ENCODE assay signal across 9 cellular contexts in the genomic region with DNA sequence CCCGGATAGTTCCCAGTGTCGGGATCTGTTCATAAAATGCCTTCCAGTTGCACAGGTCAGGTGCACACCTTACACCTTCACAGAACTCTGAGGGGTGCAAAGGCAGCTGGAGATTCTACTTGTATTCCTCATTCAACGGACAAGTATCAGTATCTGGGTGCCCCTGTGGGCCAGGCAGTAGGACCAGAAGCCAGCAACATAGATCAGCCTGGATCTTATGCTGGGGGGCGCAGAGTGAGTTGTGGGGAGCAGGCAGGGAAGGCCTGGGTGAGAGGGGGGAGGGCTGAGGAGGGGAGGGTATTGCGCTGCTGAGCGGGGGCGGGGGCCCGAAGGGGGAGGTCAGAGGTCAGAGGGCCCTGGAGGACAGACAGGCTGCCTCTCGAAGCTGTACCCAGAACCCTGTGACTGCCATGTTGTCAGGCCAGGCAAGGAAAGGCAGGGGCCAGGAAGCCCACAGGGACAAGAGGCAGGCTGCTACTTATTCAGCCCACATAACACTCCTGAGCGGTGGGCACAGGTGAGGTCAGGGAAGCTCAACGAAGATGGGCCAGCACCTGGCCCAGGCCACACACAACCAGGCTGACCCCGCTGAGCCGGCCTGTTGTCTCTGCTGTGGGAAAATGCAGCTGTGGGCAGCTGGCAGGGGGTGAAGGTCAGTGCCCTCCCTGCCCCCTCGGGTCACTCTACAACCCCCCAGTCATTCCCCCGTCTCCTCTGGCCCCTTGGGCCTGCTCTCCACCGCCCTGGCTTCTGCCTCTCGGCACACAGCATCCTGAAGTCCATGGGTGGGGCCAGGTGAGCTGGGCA. TPM values are rescaled to one million over a fixed set of nuclear protein-coding genes. Genes with fewer than 3 reads are reported as not detected.
DNase-seq lines count a peak whose midpoint lies in the region; ATAC-seq and TF ChIP-seq lines count a peak whose summit lies in the region.
"Had no signal": no experiment of that assay in that cellular context is flagged by ENCODE, and none has a peak within 500 bp of the region (broad histone marks: within the 10 kb centered on the region; RNA-seq: fewer than 3 reads in every experiment).

No MANE protein-coding gene starts in this region.

- H3K18ac ChIP-seq in mesendoderm (ENCODE audit: low read length), result no peak overlapping the region

- DNase-seq in stimulated activated naive CD8-positive, alpha-beta T cell treated with anti-CD3 and anti-CD28 coated beads, Interleukin-15, Interleukin-2, amounts not matched to agents 100 U/mL and 50 U/mL, for 24 hours, result no peak
- no peak for DNase-seq in activated T-helper 1 cell treated with anti-CD3 and anti-CD28 coated beads, Interleukin-12 subunit alpha, Interleukin-12 subunit beta, Interleukin-2, Interleukin-4 antibody, amounts not matched to agents 30 ng/mL and 10 ng/mL and 1 ng/mL, durations not matched to agents 14 hours and 24 hours and 36 hours (ENCODE audit: low spot score)
- no peak for DNase-seq in mesendoderm
- DNase-seq in vagina (ENCODE audit: extremely low spot score in 2 of 2), result no peak
- no peak for DNase-seq in AG20443 (ENCODE audit: low spot score)
- no peak for DNase-seq in foreskin melanocyte
- DNase-seq: DMS79 treated with DMSO at 0.1 percent for 48 hours had no signal

- H4K5ac ChIP-seq in mesendoderm (ENCODE audit: low read length), result no peak overlapping the region

- H2BK15ac ChIP-seq in mesendoderm (replicated peaks; ENCODE audit: low read depth), result no peak overlapping the region

- H2BK120ac ChIP-seq in mesendoderm (ENCODE audit: low read depth, low read length), result no peak overlapping the region

- H3K4me1 Mint-ChIP-seq in stimulated activated naive CD8-positive, alpha-beta T cell treated with anti-CD3 and anti-CD28 coated beads, Interleukin-15, Interleukin-2, amounts not matched to agents 100 ng/mL and 50 ng/mL, for 24 hours (ENCODE audit: low read depth), result peaks cover 45% of the 10 kb centered on the region
- peaks cover 24% of the 10 kb centered on the region for H3K4me1 Mint-ChIP-seq in activated T-helper 1 cell treated with anti-CD3 and anti-CD28 coated beads, Interleukin-12 subunit alpha, Interleukin-12 subunit beta, Interleukin-2, Interleukin-4 antibody, amounts not matched to agents 30 ng/mL and 10 ng/mL and 1 ng/mL, durations not matched to agents 14 hours and 24 hours and 36 hours (ENCODE audit: low read depth)

- H3K4me3 Mint-ChIP-seq in stimulated activated naive CD8-positive, alpha-beta T cell treated with anti-CD3 and anti-CD28 coated beads, Interleukin-15, Interleukin-2, amounts not matched to agents 100 ng/mL and 50 ng/mL, for 24 hours, result peak overlapping the region; percentile 60
- peak overlapping the region; percentile 72 for H3K4me3 Mint-ChIP-seq in activated T-helper 1 cell treated with anti-CD3 and anti-CD28 coated beads, Interleukin-12 subunit alpha, Interleukin-12 subunit beta, Interleukin-2, Interleukin-4 antibody, amounts not matched to agents 30 ng/mL and 10 ng/mL and 1 ng/mL, durations not matched to agents 14 hours and 24 hours and 36 hours

- no peaks in the 10 kb centered on the region for H3K36me3 Mint-ChIP-seq in stimulated activated naive CD8-positive, alpha-beta T cell treated with anti-CD3 and anti-CD28 coated beads, Interleukin-15, Interleukin-2, amounts not matched to agents 100 ng/mL and 50 ng/mL, for 24 hours (ENCODE audit: low read depth)
- peaks cover 3% of the 10 kb centered on the region for H3K36me3 Mint-ChIP-seq in activated T-helper 1 cell treated with anti-CD3 and anti-CD28 coated beads, Interleukin-12 subunit alpha, Interleukin-12 subunit beta, Interleukin-2, Interleukin-4 antibody, amounts not matched to agents 30 ng/mL and 10 ng/mL and 1 ng/mL, durations not matched to agents 14 hours and 24 hours and 36 hours (ENCODE audit: low read depth)

- H3K4me1 ChIP-seq in mesendoderm (ENCODE audit: control insufficient read depth, low read depth, low read length) (no peaks in the 10 kb centered on the region), vagina (peaks cover 39% of the 10 kb centered on the region)

- no peak overlapping the region for H3K27ac Mint-ChIP-seq in stimulated activated naive CD8-positive, alpha-beta T cell treated with anti-CD3 and anti-CD28 coated beads, Interleukin-15, Interleukin-2, amounts not matched to agents 100 ng/mL and 50 ng/mL, for 24 hours
- peak overlapping the region; percentile 48 for H3K27ac Mint-ChIP-seq in activated T-helper 1 cell treated with anti-CD3 and anti-CD28 coated beads, Interleukin-12 subunit alpha, Interleukin-12 subunit beta, Interleukin-2, Interleukin-4 antibody, amounts not matched to agents 30 ng/mL and 10 ng/mL and 1 ng/mL, durations not matched to agents 14 hours and 24 hours and 36 hours

- H3K27ac ChIP-seq in mesendoderm (ENCODE audit: low read depth, low read length), result no peak overlapping the region
- H3K27ac ChIP-seq in vagina, result peak overlapping the region; percentile 78

- H3K36me3 ChIP-seq in mesendoderm (ENCODE audit: control insufficient read depth, insufficient read depth, low read length) (no peaks in the 10 kb centered on the region), vagina (no peaks in the 10 kb centered on the region)

- no peak overlapping the region for H2BK5ac ChIP-seq in mesendoderm (ENCODE audit: low read length)

- ATAC-seq in stimulated activated naive CD8-positive, alpha-beta T cell treated with anti-CD3 and anti-CD28 coated beads, Interleukin-15, Interleukin-2, amounts not matched to agents 100 U/mL and 50 U/mL, for 24 hours, result no peak
- ATAC-seq in GM19397 (IDR thresholded peaks at IDR 0.05; ENCODE audit: unreplicated experiment), result no peak

- H3K4me2 ChIP-seq in mesendoderm (ENCODE audit: low read length), result no peak overlapping the region

- TF ChIP-seq POLR2A in vagina (IDR thresholded peaks at IDR 0.05), result no peak

- no peak overlapping the region for H3K4me3 ChIP-seq in mesendoderm (ENCODE audit: low read length)
- H3K4me3 ChIP-seq in vagina, result peak overlapping the region; percentile 65 to 87

- H3K9me3 ChIP-seq in vagina, result no peaks in the 10 kb centered on the region

- no peak overlapping the region for H2AK5ac ChIP-seq in mesendoderm (ENCODE audit: low read length)

- H3K27me3 ChIP-seq in mesendoderm (ENCODE audit: insufficient read depth, low read length, poor library complexity) (peaks cover 19% of the 10 kb centered on the region), vagina (no peaks in the 10 kb centered on the region)

- intact Hi-C loops in activated T-helper 1 cell treated with anti-CD3 and anti-CD28 coated beads, Interleukin-12 subunit alpha, Interleukin-12 subunit beta, Interleukin-2, Interleukin-4 antibody, amounts not matched to agents 30 ng/mL and 10 ng/mL and 1 ng/mL, durations not matched to agents 14 hours and 24 hours and 36 hours (cut with micrococcal nuclease), result no loop called here
- intact Hi-C loops in vagina (cut with DNase I), result no loop called here

- H3K23ac ChIP-seq in mesendoderm (ENCODE audit: low read length), result no peak overlapping the region

- no peak overlapping the region for H4K8ac ChIP-seq in mesendoderm (ENCODE audit: low read depth, low read length)

- H3K4ac ChIP-seq in mesendoderm (ENCODE audit: low read depth, low read length), result no peak overlapping the region

- H3K79me1 ChIP-seq in mesendoderm (ENCODE audit: low read length), result no peaks in the 10 kb centered on the region

- H3K27me3 Mint-ChIP-seq in stimulated activated naive CD8-positive, alpha-beta T cell treated with anti-CD3 and anti-CD28 coated beads, Interleukin-15, Interleukin-2, amounts not matched to agents 100 ng/mL and 50 ng/mL, for 24 hours, result peaks cover 14% of the 10 kb centered on the region
- peaks cover 21% of the 10 kb centered on the region for H3K27me3 Mint-ChIP-seq in activated T-helper 1 cell treated with anti-CD3 and anti-CD28 coated beads, Interleukin-12 subunit alpha, Interleukin-12 subunit beta, Interleukin-2, Interleukin-4 antibody, amounts not matched to agents 30 ng/mL and 10 ng/mL and 1 ng/mL, durations not matched to agents 14 hours and 24 hours and 36 hours (ENCODE audit: insufficient read depth)

- WGBS in mesendoderm (ENCODE audit: extremely low coverage, insufficient coverage, low lambda C conversion rate), result no CpG with 5 or more reads among the region's 17 CpGs

- H3K9me3 Mint-ChIP-seq in stimulated activated naive CD8-positive, alpha-beta T cell treated with anti-CD3 and anti-CD28 coated beads, Interleukin-15, Interleukin-2, amounts not matched to agents 100 ng/mL and 50 ng/mL, for 24 hours, result no peaks in the 10 kb centered on the region
- H3K9me3 Mint-ChIP-seq in activated T-helper 1 cell treated with anti-CD3 and anti-CD28 coated beads, Interleukin-12 subunit alpha, Interleukin-12 subunit beta, Interleukin-2, Interleukin-4 antibody, amounts not matched to agents 30 ng/mL and 10 ng/mL and 1 ng/mL, durations not matched to agents 14 hours and 24 hours and 36 hours, result no peaks in the 10 kb centered on the region

- no peak overlapping the region for H3K56ac ChIP-seq in mesendoderm (ENCODE audit: low read length)

- H3K79me2 ChIP-seq in mesendoderm (ENCODE audit: control insufficient read depth, insufficient read depth, low read length), result no peaks in the 10 kb centered on the region

- no peak for TF ChIP-seq CTCF in vagina (IDR thresholded peaks at IDR 0.05)

- peak overlapping the region; percentile 93 for H3K9ac ChIP-seq in mesendoderm (ENCODE audit: low read length)

RNA-seq across cellular contexts. Expression of a gene that starts 1.1 kb away (rescaled TPM):
- total RNA-seq in activated T-helper 1 cell treated with anti-CD3 and anti-CD28 coated beads, Interleukin-12 subunit alpha, Interleukin-12 subunit beta, Interleukin-2, Interleukin-4 antibody, amounts not matched to agents 30 ng/mL and 10 ng/mL and 1 ng/mL, durations not matched to agents 14 hours and 24 hours and 36 hours, result 0.16 and 0.20 TPM in 2 replicates
- 0.07 TPM for polyA plus RNA-seq in mesendoderm (2013, experiment 1 of 2)
- 0.10 TPM for polyA plus RNA-seq in mesendoderm (2013, experiment 2 of 2)
- total RNA-seq in vagina, result 1.5 TPM

RNA-seq across cellular contexts. Expression of a gene that starts 1.7 kb away (rescaled TPM):
- 54.7 and 55.9 TPM in 2 replicates for total RNA-seq in activated T-helper 1 cell treated with anti-CD3 and anti-CD28 coated beads, Interleukin-12 subunit alpha, Interleukin-12 subunit beta, Interleukin-2, Interleukin-4 antibody, amounts not matched to agents 30 ng/mL and 10 ng/mL and 1 ng/mL, durations not matched to agents 14 hours and 24 hours and 36 hours
- polyA plus RNA-seq in mesendoderm (2013, experiment 1 of 2), result 11.2 TPM
- 10.0 TPM for polyA plus RNA-seq in mesendoderm (2013, experiment 2 of 2)
- total RNA-seq in vagina, result 20.6 TPM

RNA-seq across cellular contexts. Expression of a gene that starts 3.2 kb away (rescaled TPM):
- 0.31 and 0.39 TPM in 2 replicates for total RNA-seq in activated T-helper 1 cell treated with anti-CD3 and anti-CD28 coated beads, Interleukin-12 subunit alpha, Interleukin-12 subunit beta, Interleukin-2, Interleukin-4 antibody, amounts not matched to agents 30 ng/mL and 10 ng/mL and 1 ng/mL, durations not matched to agents 14 hours and 24 hours and 36 hours
- polyA plus RNA-seq in mesendoderm (2013, experiment 1 of 2), result 0.14 TPM
- 0.04 TPM for polyA plus RNA-seq in mesendoderm (2013, experiment 2 of 2)
- not detected for total RNA-seq in vagina

RNA-seq across cellular contexts. Expression of a gene that starts 18.0 kb away (rescaled TPM):
- total RNA-seq in activated T-helper 1 cell treated with anti-CD3 and anti-CD28 coated beads, Interleukin-12 subunit alpha, Interleukin-12 subunit beta, Interleukin-2, Interleukin-4 antibody, amounts not matched to agents 30 ng/mL and 10 ng/mL and 1 ng/mL, durations not matched to agents 14 hours and 24 hours and 36 hours, result 33.8 TPM in 2 replicates
- 29.9 TPM for polyA plus RNA-seq in mesendoderm (2013, experiment 1 of 2)
- polyA plus RNA-seq in mesendoderm (2013, experiment 2 of 2), result 30.7 TPM
- 33.1 TPM for total RNA-seq in vagina

RNA-seq across cellular contexts. Expression of a gene that starts 26.3 kb away (rescaled TPM):
- total RNA-seq in activated T-helper 1 cell treated with anti-CD3 and anti-CD28 coated beads, Interleukin-12 subunit alpha, Interleukin-12 subunit beta, Interleukin-2, Interleukin-4 antibody, amounts not matched to agents 30 ng/mL and 10 ng/mL and 1 ng/mL, durations not matched to agents 14 hours and 24 hours and 36 hours, result not detected in 2 replicates
- polyA plus RNA-seq in mesendoderm (2013, experiment 1 of 2), result not detected
- polyA plus RNA-seq in mesendoderm (2013, experiment 2 of 2), result not detected
- total RNA-seq in vagina, result not detected
